In the genomic region with DNA sequence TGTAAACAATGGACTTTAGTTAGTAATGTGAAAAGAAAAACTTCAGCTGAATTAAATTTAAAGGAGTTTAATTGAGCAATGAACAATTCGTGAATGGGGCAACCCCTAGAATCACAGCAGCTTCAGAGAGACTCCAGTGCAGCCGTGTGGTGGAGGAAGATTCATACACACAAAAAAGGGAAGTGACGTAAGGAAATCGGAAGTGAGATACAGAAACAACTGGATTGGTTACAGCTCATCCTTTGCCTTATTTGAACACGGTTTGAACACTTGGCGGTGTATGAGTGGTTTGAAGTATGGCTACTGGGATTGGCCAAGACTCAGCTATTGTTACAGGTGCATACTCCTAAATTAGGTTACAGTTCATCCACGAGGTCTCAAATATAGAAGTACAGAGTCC, we compare ENCODE assay signal across 1 cellular context.
TF ChIP-seq lines count a peak whose summit lies in the region.

No MANE protein-coding gene starts in this region.

TF ChIP-seq in SK-N-SH, 30 proteins besides CTCF, POLR2A, EP300 and RAD21 (continued from another document):
- TF ChIP-seq, protein P1, sequence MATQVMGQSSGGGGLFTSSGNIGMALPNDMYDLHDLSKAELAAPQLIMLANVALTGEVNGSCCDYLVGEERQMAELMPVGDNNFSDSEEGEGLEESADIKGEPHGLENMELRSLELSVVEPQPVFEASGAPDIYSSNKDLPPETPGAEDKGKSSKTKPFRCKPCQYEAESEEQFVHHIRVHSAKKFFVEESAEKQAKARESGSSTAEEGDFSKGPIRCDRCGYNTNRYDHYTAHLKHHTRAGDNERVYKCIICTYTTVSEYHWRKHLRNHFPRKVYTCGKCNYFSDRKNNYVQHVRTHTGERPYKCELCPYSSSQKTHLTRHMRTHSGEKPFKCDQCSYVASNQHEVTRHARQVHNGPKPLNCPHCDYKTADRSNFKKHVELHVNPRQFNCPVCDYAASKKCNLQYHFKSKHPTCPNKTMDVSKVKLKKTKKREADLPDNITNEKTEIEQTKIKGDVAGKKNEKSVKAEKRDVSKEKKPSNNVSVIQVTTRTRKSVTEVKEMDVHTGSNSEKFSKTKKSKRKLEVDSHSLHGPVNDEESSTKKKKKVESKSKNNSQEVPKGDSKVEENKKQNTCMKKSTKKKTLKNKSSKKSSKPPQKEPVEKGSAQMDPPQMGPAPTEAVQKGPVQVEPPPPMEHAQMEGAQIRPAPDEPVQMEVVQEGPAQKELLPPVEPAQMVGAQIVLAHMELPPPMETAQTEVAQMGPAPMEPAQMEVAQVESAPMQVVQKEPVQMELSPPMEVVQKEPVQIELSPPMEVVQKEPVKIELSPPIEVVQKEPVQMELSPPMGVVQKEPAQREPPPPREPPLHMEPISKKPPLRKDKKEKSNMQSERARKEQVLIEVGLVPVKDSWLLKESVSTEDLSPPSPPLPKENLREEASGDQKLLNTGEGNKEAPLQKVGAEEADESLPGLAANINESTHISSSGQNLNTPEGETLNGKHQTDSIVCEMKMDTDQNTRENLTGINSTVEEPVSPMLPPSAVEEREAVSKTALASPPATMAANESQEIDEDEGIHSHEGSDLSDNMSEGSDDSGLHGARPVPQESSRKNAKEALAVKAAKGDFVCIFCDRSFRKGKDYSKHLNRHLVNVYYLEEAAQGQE (IDR thresholded peaks at IDR 0.05; ENCODE audit: low read depth, low read length): no peak
- TF ChIP-seq, protein P2, sequence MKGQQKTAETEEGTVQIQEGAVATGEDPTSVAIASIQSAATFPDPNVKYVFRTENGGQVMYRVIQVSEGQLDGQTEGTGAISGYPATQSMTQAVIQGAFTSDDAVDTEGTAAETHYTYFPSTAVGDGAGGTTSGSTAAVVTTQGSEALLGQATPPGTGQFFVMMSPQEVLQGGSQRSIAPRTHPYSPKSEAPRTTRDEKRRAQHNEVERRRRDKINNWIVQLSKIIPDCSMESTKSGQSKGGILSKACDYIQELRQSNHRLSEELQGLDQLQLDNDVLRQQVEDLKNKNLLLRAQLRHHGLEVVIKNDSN (IDR thresholded peaks at IDR 0.05; ENCODE audit: borderline replicate concordance, low read depth): no peak
- no peak for TF ChIP-seq RCOR1 (IDR thresholded peaks at IDR 0.05; ENCODE audit: low read length)
- TF ChIP-seq SMC3 (IDR thresholded peaks at IDR 0.05; ENCODE audit: low read depth, low read length): no peak
- no peak for TF ChIP-seq EZH2phosphoT487 (IDR thresholded peaks at IDR 0.05; ENCODE audit: borderline replicate concordance, low read depth)
- TF ChIP-seq FOXJ3 (CRISPR knock-in tag; IDR thresholded peaks at IDR 0.05): no peak
- TF ChIP-seq RXRA (IDR thresholded peaks at IDR 0.05; ENCODE audit: borderline replicate concordance, low read depth): no peak
- no peak for TF ChIP-seq TCF12 (IDR thresholded peaks at IDR 0.05)
- no peak for TF ChIP-seq MEF2A (IDR thresholded peaks at IDR 0.05; ENCODE audit: borderline replicate concordance, low read depth)
- TF ChIP-seq, protein P3, sequence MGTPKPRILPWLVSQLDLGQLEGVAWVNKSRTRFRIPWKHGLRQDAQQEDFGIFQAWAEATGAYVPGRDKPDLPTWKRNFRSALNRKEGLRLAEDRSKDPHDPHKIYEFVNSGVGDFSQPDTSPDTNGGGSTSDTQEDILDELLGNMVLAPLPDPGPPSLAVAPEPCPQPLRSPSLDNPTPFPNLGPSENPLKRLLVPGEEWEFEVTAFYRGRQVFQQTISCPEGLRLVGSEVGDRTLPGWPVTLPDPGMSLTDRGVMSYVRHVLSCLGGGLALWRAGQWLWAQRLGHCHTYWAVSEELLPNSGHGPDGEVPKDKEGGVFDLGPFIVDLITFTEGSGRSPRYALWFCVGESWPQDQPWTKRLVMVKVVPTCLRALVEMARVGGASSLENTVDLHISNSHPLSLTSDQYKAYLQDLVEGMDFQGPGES (IDR thresholded peaks at IDR 0.05; ENCODE audit: low read depth, low read length): no peak
- no peak for TF ChIP-seq POLR2AphosphoS5 (IDR thresholded peaks at IDR 0.05; ENCODE audit: low read depth, low read length)
- TF ChIP-seq NRF1 (IDR thresholded peaks at IDR 0.05; ENCODE audit: low read depth, low read length): no peak
- TF ChIP-seq FOXM1 (IDR thresholded peaks at IDR 0.05; ENCODE audit: low read depth): no peak
- no peak for TF ChIP-seq YY1 (IDR thresholded peaks at IDR 0.05; ENCODE audit: low read depth)
- no peak for TF ChIP-seq ELF1 (IDR thresholded peaks at IDR 0.05)
- no peak for TF ChIP-seq TAF1 (IDR thresholded peaks at IDR 0.05; ENCODE audit: borderline replicate concordance, low read depth, low read length)
- TF ChIP-seq, protein P4, sequence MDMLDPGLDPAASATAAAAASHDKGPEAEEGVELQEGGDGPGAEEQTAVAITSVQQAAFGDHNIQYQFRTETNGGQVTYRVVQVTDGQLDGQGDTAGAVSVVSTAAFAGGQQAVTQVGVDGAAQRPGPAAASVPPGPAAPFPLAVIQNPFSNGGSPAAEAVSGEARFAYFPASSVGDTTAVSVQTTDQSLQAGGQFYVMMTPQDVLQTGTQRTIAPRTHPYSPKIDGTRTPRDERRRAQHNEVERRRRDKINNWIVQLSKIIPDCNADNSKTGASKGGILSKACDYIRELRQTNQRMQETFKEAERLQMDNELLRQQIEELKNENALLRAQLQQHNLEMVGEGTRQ (IDR thresholded peaks at IDR 0.05; ENCODE audit: borderline replicate concordance, low read depth, low read length): no peak
- no peak for TF ChIP-seq RFX5 (IDR thresholded peaks at IDR 0.05; ENCODE audit: low read length)
